Comparison of ENCODE assay signal across 8 cellular contexts in genomic region chr1:158998037-158998780, GRCh38. TPM values are rescaled to one million over a fixed set of nuclear protein-coding genes. Genes with fewer than 3 reads are reported as not detected.
DNase-seq lines count a peak whose midpoint lies in the region; ATAC-seq and TF ChIP-seq lines count a peak whose summit lies in the region.

No MANE protein-coding gene starts in this region.

- ATAC-seq in GM18873 (IDR thresholded peaks at IDR 0.05; ENCODE audit: low FRiP score, unreplicated experiment) (no peak), GM21381 (IDR thresholded peaks at IDR 0.05; ENCODE audit: unreplicated experiment) (no peak)

- H3K4me1 ChIP-seq in SJSA1 (replicated peaks), result peaks cover 12% of the 10 kb centered on the region
- no peaks in the 10 kb centered on the region for H3K4me1 ChIP-seq in hepatocyte (ENCODE audit: insufficient read depth)

- H3K9me3 Mint-ChIP-seq in activated CD4-positive, alpha-beta T cell treated with anti-CD3 and anti-CD28 coated beads, Interleukin-2, amount 10 ng/mL, durations not matched to agents 24 days and 14 days, result peaks cover 12% of the 10 kb centered on the region

- H2AFZ ChIP-seq in hepatocyte, result peak overlapping the region; percentile 65

- intact Hi-C loops in activated CD4-positive, alpha-beta T cell treated with anti-CD3 and anti-CD28 coated beads, Interleukin-2, amount 10 ng/mL, durations not matched to agents 24 days and 14 days (cut with micrococcal nuclease), result loop anchor here (1.0 to 2.0 kb wide), 3 partner anchors 205 to 795 kb away; no protein-coding TSS in a partner anchor

- H3K27me3 ChIP-seq in SJSA1 (replicated peaks) (no peaks in the 10 kb centered on the region), hepatocyte (no peaks in the 10 kb centered on the region)

- peaks cover 32% of the 10 kb centered on the region for H3K4me1 Mint-ChIP-seq in activated CD4-positive, alpha-beta T cell treated with anti-CD3 and anti-CD28 coated beads, Interleukin-2, amount 10 ng/mL, durations not matched to agents 24 days and 14 days

- no peaks in the 10 kb centered on the region for H4K20me1 ChIP-seq in hepatocyte (ENCODE audit: insufficient read depth, poor library complexity, severe bottlenecking)

- H3K27ac ChIP-seq in SJSA1 (0 out of 2 replicates have a peak overlapping the region, but pooled peaks have one; percentile 80), hepatocyte (no peak overlapping the region), substantia nigra (ENCODE audit: low read depth, low read length, poor library complexity, severe bottlenecking) (peak overlapping the region; percentile 98)

- WGBS in hepatocyte (ENCODE audit: low lambda C conversion rate, missing lambda C conversion rate), result 48% methylated on average over 6 of the region's 6 CpGs

- H3K36me3 ChIP-seq in SJSA1, result no peaks in the 10 kb centered on the region
- H3K36me3 ChIP-seq in hepatocyte (replicated peaks; ENCODE audit: insufficient read depth, low read depth), result no peaks in the 10 kb centered on the region

- H3K9me3 ChIP-seq in SJSA1 (replicated peaks) (no peaks in the 10 kb centered on the region), hepatocyte (ENCODE audit: low read depth) (no peaks in the 10 kb centered on the region)

- H3K27ac Mint-ChIP-seq in activated CD4-positive, alpha-beta T cell treated with anti-CD3 and anti-CD28 coated beads, Interleukin-2, amount 10 ng/mL, durations not matched to agents 24 days and 14 days, result no peak overlapping the region

- no peak for DNase-seq in activated CD4-positive, alpha-beta T cell treated with anti-CD3 and anti-CD28 coated beads, Interleukin-2, amount 10 ng/mL, durations not matched to agents 24 days and 14 days
- DNase-seq in activated CD4-positive, alpha-beta T cell treated with anti-CD3 and anti-CD28 coated beads, Interleukin-2, amount 50 U/mL, for 48 hours, result no peak
- no peak for DNase-seq in SJSA1 (ENCODE audit: low read depth in 1 of 2, low spot score in 2 of 2)
- DNase-seq in hepatocyte (ENCODE audit: low spot score), result no peak
- no peak for DNase-seq in substantia nigra (lab: John Stamatoyannopoulos, UW)
- no peak for DNase-seq in mesenteric fat pad (ENCODE audit: low spot score)

- H3K4me2 ChIP-seq in hepatocyte, result peak overlapping the region; percentile 77

- H3K4me3 ChIP-seq in SJSA1 (peak overlapping the region; percentile 39), hepatocyte (no peak overlapping the region)

- H3K36me3 Mint-ChIP-seq in activated CD4-positive, alpha-beta T cell treated with anti-CD3 and anti-CD28 coated beads, Interleukin-2, amount 10 ng/mL, durations not matched to agents 24 days and 14 days (ENCODE audit: low read depth), result peaks cover 23% of the 10 kb centered on the region

- peak overlapping the region; percentile 7 for H3K4me3 Mint-ChIP-seq in activated CD4-positive, alpha-beta T cell treated with anti-CD3 and anti-CD28 coated beads, Interleukin-2, amount 10 ng/mL, durations not matched to agents 24 days and 14 days

- no peaks in the 10 kb centered on the region for H3K79me2 ChIP-seq in hepatocyte

- no peak for TF ChIP-seq CTCF in hepatocyte (IDR thresholded peaks at IDR 0.05; ENCODE audit: poor library complexity)

- no peaks in the 10 kb centered on the region for H3K9me2 ChIP-seq in hepatocyte (replicated peaks; ENCODE audit: insufficient read depth)

- no peaks in the 10 kb centered on the region for H3K27me3 Mint-ChIP-seq in activated CD4-positive, alpha-beta T cell treated with anti-CD3 and anti-CD28 coated beads, Interleukin-2, amount 10 ng/mL, durations not matched to agents 24 days and 14 days

RNA-seq across cellular contexts. Expression of gene IFI16, which starts 11.5 kb away (rescaled TPM):
- total RNA-seq in activated CD4-positive, alpha-beta T cell treated with anti-CD3 and anti-CD28 coated beads, Interleukin-2, amount 10 ng/mL, durations not matched to agents 24 days and 14 days, result 217 and 223 TPM in 2 replicates
- 26.1 and 27.1 TPM in 2 replicates for total RNA-seq in SJSA1 (2014; rRNA removed; shearing (Covaris generic))
- 22.2 and 25.1 TPM in 2 replicates for total RNA-seq in hepatocyte
- polyA plus RNA-seq in hepatocyte, result 31.8 and 35.6 TPM in 2 replicates
- 128 TPM for total RNA-seq in mesenteric fat pad
